Comparison of ENCODE assay signal across 1 cellular context in genomic region chr1:196467230-196467629, GRCh38.
TF ChIP-seq lines count a peak whose summit lies in the region.

No MANE protein-coding gene starts in this region.

TF ChIP-seq in SK-N-SH treated with all-trans-retinoic acid at 6 μM for 48 hours, 23 proteins besides CTCF, POLR2A, EP300 and RAD21 (continued from another document):
- no peak for TF ChIP-seq TSHZ2 (CRISPR knock-in tag; IDR thresholded peaks at IDR 0.05)
